ENCODE assay signal across 20 cellular contexts in genomic region chr6:16399198-16399597, GRCh38.
DNase-seq lines count a peak whose midpoint lies in the region; ATAC-seq and TF ChIP-seq lines count a peak whose summit lies in the region.
"Had no signal": no experiment of that assay in that cellular context is flagged by ENCODE, and none has a peak within 500 bp of the region (broad histone marks: within the 10 kb centered on the region; RNA-seq: fewer than 3 reads in every experiment).

No MANE protein-coding gene starts in this region.

- H3K4me1 ChIP-seq in heart left ventricle = peaks cover 0 to 26% (median 5%) of the 10 kb centered on the region in 12 donors
- peaks cover 44% of the 10 kb centered on the region for H3K4me1 ChIP-seq in skeletal muscle satellite cell (ENCODE audit: control insufficient read depth, insufficient read depth, low read length)
- H3K4me1 ChIP-seq in Peyer's patch = no peaks in the 10 kb centered on the region
- H3K4me1 ChIP-seq: BLaER1 had no signal

- 57 to 80% (median 73%) methylated on average over 8 of the region's 8 CpGs for WGBS in heart left ventricle, 4 donors

- H3K36me3 Mint-ChIP-seq in mesothelial cell of epicardium = peaks cover 5% of the 10 kb centered on the region

- H3K27ac Mint-ChIP-seq in mesothelial cell of epicardium = peak overlapping the region; percentile 31
- H3K27ac Mint-ChIP-seq: CD8-positive, alpha-beta T cell had no signal

- H3K36me3 ChIP-seq in heart left ventricle = no peaks in the 10 kb centered on the region
- no peaks in the 10 kb centered on the region for H3K36me3 ChIP-seq in skeletal muscle satellite cell (ENCODE audit: insufficient read depth, low read length)
- H3K36me3 ChIP-seq in Peyer's patch = no peaks in the 10 kb centered on the region
- H3K36me3 ChIP-seq: BLaER1 had no signal

- H3K27ac ChIP-seq in heart left ventricle = peak overlapping the region in 2 of 12 donors; percentile 7 to 42
- no peak overlapping the region for H3K27ac ChIP-seq in Peyer's patch
- H3K27ac ChIP-seq: BLaER1 had no signal

- intact Hi-C loops in heart left ventricle (cut with DNase I) = no loop called here
- intact Hi-C loops in cardiac septum (cut with DNase I) = no loop called here

- H3K4me2 ChIP-seq in skeletal muscle satellite cell (ENCODE audit: low read length) = no peak overlapping the region
- H3K4me2 ChIP-seq: BLaER1 had no signal

- no peaks in the 10 kb centered on the region for H3K9me3 ChIP-seq in heart left ventricle
- no peaks in the 10 kb centered on the region for H3K9me3 ChIP-seq in skeletal muscle satellite cell (replicated peaks; ENCODE audit: low read length)
- no peaks in the 10 kb centered on the region for H3K9me3 ChIP-seq in Peyer's patch

- DNase-seq in heart left ventricle (no peak), cardiac septum (ENCODE audit: low spot score) (no peak), mesothelial cell of epicardium (ENCODE audit: low spot score in 2 of 2, unreplicated experiment in 2 of 2) (no peak), Peyer's patch (no peak), NCI-H1436 (lab: John Stamatoyannopoulos, UW) (no peak), NCI-H1092 (lab: John Stamatoyannopoulos, UW) (no peak)
- DNase-seq in activated T-cell treated with anti-CD3 and anti-CD28 coated beads, Interleukin-2, amount 50 U/mL, for 48 hours = no peak
- DNase-seq: 8988T; CD8-positive, alpha-beta T cell; DMS79 treated with DMSO at 0.1 percent for 48 hours; NCI-H1417 treated with DMSO at 0.1 percent for 48 hours; NCI-H2029; NCI-H2171; NCI-H446; OCI-M1; RPMI8226 had no signal

- H3K4me1 Mint-ChIP-seq in mesothelial cell of epicardium = peaks cover 26% of the 10 kb centered on the region

- H3K27me3 Mint-ChIP-seq in mesothelial cell of epicardium (ENCODE audit: low read depth) = no peaks in the 10 kb centered on the region

- peak in 3 of 4 donors; percentile 36 to 55 (median 37) for ATAC-seq in heart left ventricle
- ATAC-seq: CD8-positive, alpha-beta T cell; GM12878; K562 had no signal

- H3K9me3 Mint-ChIP-seq in mesothelial cell of epicardium = peaks cover 4% of the 10 kb centered on the region
- H3K9me3 Mint-ChIP-seq: CD8-positive, alpha-beta T cell had no signal

- TF ChIP-seq CTCF in heart left ventricle (IDR thresholded peaks at IDR 0.05) (no peak), mesothelial cell of epicardium (IDR thresholded peaks at IDR 0.05; ENCODE audit: unreplicated experiment) (no peak), Peyer's patch (IDR thresholded peaks at IDR 0.05) (no peak)

- TF ChIP-seq POLR2A in heart left ventricle (IDR thresholded peaks at IDR 0.05) = no peak
- TF ChIP-seq POLR2A in Peyer's patch (IDR thresholded peaks at IDR 0.05) = no peak

- peak overlapping the region; percentile 38 for H3K9ac ChIP-seq in skeletal muscle satellite cell (ENCODE audit: low read depth, low read length)
- H3K9ac ChIP-seq: BLaER1 had no signal

- H3K4me3 Mint-ChIP-seq in mesothelial cell of epicardium = no peak overlapping the region
- H3K4me3 Mint-ChIP-seq: CD8-positive, alpha-beta T cell had no signal

- H3K4me3 ChIP-seq in heart left ventricle (no peak overlapping the region), skeletal muscle satellite cell (ENCODE audit: low read length) (no peak overlapping the region), Peyer's patch (no peak overlapping the region)
- H3K4me3 ChIP-seq: BLaER1, GM12878, K562 had no signal

- H3K27me3 ChIP-seq in heart left ventricle (no peaks in the 10 kb centered on the region), skeletal muscle satellite cell (ENCODE audit: control insufficient read depth, insufficient read depth, low read length) (no peaks in the 10 kb centered on the region), Peyer's patch (no peaks in the 10 kb centered on the region)
- H3K27me3 ChIP-seq: BLaER1 had no signal
